1 cellular context compared by ENCODE assay signal in the genomic region with DNA sequence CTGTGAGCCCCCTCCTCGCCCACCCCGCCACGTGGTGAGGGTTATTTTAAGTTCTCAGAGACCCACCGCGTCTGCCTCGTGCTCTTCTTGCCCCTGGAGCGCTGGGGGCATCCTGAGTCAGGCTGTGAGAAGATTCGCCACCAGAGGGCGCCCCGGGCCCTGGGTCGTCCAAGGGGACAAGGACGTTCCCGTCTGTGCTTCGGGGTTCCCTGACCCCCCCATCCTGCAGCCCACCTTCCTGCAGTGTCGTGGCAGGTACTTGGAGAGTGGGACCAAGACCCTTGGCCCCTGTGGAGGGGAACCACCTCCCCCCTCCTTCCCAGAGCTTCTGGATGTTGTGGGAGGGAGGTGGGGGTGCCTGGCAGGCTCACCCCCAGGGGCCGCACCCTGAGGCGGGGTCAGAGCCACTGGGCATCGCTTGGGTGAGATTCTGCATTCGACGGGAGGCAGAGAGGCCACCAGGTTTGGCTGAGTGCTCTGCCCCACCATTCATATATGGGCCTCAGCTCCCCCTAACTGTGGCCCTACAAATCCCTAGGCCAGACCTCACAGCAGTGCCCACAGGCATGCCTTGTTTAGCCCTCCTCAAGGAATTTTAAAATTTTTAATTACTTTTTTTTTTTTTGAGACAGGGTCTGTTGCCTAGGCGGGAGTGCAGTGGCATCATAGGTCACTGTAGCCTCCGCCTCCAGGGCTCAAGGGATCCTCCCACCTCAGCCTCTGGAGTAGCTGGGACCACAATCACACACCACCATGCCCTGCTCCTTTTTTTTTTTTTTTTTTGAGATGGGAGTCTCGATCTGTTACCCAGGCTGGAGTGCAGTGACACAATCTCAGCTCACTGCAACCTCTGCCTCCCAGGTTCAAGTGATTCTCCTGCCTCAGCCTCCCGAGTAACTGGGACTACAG.
TF ChIP-seq lines count a peak whose summit lies in the region.

No MANE protein-coding gene starts in this region.

TF ChIP-seq in GM12878, 131 proteins besides CTCF, POLR2A, EP300 and RAD21 (continued from another document):
- TF ChIP-seq ATF3 (IDR thresholded peaks at IDR 0.05; ENCODE audit: borderline replicate concordance, extremely low read depth, low read depth, low read length) (0 out of 2 replicates have a peak, but pooled peaks have one; percentile 2), USF1 (IDR thresholded peaks at IDR 0.05; ENCODE audit: borderline replicate concordance, extremely low read length, insufficient read depth, low read depth, low read length) (no peak), GATAD2B (conservative IDR thresholded peaks at IDR 0.05; ENCODE audit: low read depth) (peak; percentile 55; the same call in 1 of the 2 replicates), SMC3 (IDR thresholded peaks at IDR 0.05; ENCODE audit: borderline replicate concordance, low read length) (peak; percentile 94), YY1 (IDR thresholded peaks at IDR 0.05; ENCODE audit: low read depth, low read length) (peak; percentile 61), POLR2AphosphoS5 (IDR thresholded peaks at IDR 0.05; ENCODE audit: low read length) (no peak), CREM (IDR thresholded peaks at IDR 0.05; ENCODE audit: low read depth) (peak; percentile 25; the same call in 1 of the 2 replicates), NBN (IDR thresholded peaks at IDR 0.05) (peak; percentile 58; the same call in 1 of the 2 replicates), ZBTB4 (CRISPR knock-in tag; IDR thresholded peaks at IDR 0.05) (no peak), IKZF1 (conservative IDR thresholded peaks at IDR 0.05) (peak; percentile 66), STAT3 (IDR thresholded peaks at IDR 0.05; ENCODE audit: low read depth, low read length) (no peak), EED (IDR thresholded peaks at IDR 0.05; ENCODE audit: low read depth) (0 out of 2 replicates have a peak, but pooled peaks have one; percentile 31), SMARCA5 (IDR thresholded peaks at IDR 0.05) (peak; percentile 72; the same call in 1 of the 2 replicates), ZNF687 (IDR thresholded peaks at IDR 0.05) (no peak), TARDBP (IDR thresholded peaks at IDR 0.05; ENCODE audit: borderline replicate concordance) (peak; percentile 66; the same call in 1 of the 2 replicates), HDGF (IDR thresholded peaks at IDR 0.05) (0 out of 2 replicates have a peak, but pooled peaks have one; percentile 54), BACH1 (IDR thresholded peaks at IDR 0.05; ENCODE audit: borderline replicate concordance) (peak; percentile 9; the same call in 1 of the 2 replicates), BHLHE40 (IDR thresholded peaks at IDR 0.05; ENCODE audit: borderline replicate concordance in 1 of 2, low read depth in 2 of 2, low read length in 1 of 2) (peak; percentile 33 to 41; a peak in 1 of 4 replicates)
- TF ChIP-seq, protein P1, sequence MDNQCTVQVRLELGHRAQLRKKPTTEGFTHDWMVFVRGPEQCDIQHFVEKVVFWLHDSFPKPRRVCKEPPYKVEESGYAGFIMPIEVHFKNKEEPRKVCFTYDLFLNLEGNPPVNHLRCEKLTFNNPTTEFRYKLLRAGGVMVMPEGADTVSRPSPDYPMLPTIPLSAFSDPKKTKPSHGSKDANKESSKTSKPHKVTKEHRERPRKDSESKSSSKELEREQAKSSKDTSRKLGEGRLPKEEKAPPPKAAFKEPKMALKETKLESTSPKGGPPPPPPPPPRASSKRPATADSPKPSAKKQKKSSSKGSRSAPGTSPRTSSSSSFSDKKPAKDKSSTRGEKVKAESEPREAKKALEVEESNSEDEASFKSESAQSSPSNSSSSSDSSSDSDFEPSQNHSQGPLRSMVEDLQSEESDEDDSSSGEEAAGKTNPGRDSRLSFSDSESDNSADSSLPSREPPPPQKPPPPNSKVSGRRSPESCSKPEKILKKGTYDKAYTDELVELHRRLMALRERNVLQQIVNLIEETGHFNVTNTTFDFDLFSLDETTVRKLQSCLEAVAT (IDR thresholded peaks at IDR 0.05): 0 out of 2 replicates have a peak, but pooled peaks have one; percentile 24
- TF ChIP-seq, protein P2, sequence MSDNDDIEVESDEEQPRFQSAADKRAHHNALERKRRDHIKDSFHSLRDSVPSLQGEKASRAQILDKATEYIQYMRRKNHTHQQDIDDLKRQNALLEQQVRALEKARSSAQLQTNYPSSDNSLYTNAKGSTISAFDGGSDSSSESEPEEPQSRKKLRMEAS (IDR thresholded peaks at IDR 0.05; ENCODE audit: low read depth, low read length): 0 out of 2 replicates have a peak, but pooled peaks have one; percentile 42
